8 cellular contexts compared by ENCODE assay signal in genomic region chr19:7673995-7674667, GRCh38. TPM values are rescaled to one million over a fixed set of nuclear protein-coding genes. Genes with fewer than 3 reads are reported as not detected.
DNase-seq lines count a peak whose midpoint lies in the region; ATAC-seq, FAIRE-seq and TF ChIP-seq lines count a peak whose summit lies in the region.

No MANE protein-coding gene starts in this region.

- DNase-seq in DMS114 treated with DMSO at 0.1 percent for 48 hours (lab: John Stamatoyannopoulos, UW; ENCODE audit: unreplicated experiment) (peak; percentile 22), HuH-7.5 (ENCODE audit: low spot score) (peak; percentile 64), RCC 7860 (ENCODE audit: low spot score) (peak; percentile 5), colonic mucosa (peak; percentile 86), lung microvascular endothelial cell (ENCODE audit: low read depth in 2 of 2) (peak; percentile 21 to 58)

- TF ChIP-seq CTCF in colonic mucosa (IDR thresholded peaks at IDR 0.05), result no peak

- no peaks in the 10 kb centered on the region for H3K4me1 ChIP-seq in colonic mucosa

- H3K9ac ChIP-seq in colonic mucosa (ENCODE audit: low read depth in 2 of 2, low read length in 2 of 2), result peak overlapping the region in 1 of 2 donors; percentile 12

- H3K27ac ChIP-seq in colonic mucosa, result no peak overlapping the region

- no peak for FAIRE-seq in RCC 7860 (lab: Jason Lieb, UNC)

- no peak overlapping the region for H3K4me3 ChIP-seq in colonic mucosa

- no peaks in the 10 kb centered on the region for H3K36me3 ChIP-seq in colonic mucosa

- H3K27me3 ChIP-seq in colonic mucosa, result peaks cover 3% of the 10 kb centered on the region

- no peaks in the 10 kb centered on the region for H3K9me3 ChIP-seq in colonic mucosa

- intact Hi-C loops in colonic mucosa (cut with DNase I), result loop anchor here (10.0 kb wide), 1 partner anchor 319 kb away; no protein-coding TSS in a partner anchor

- ATAC-seq in HG02623 (IDR thresholded peaks at IDR 0.05; ENCODE audit: unreplicated experiment) (no peak), HG03025 (IDR thresholded peaks at IDR 0.05; ENCODE audit: low FRiP score, unreplicated experiment) (no peak), GM18873 (IDR thresholded peaks at IDR 0.05; ENCODE audit: low FRiP score, unreplicated experiment) (no peak)

RNA-seq across cellular contexts. Expression of gene MCEMP1, which starts 2.8 kb away (rescaled TPM):
- total RNA-seq in colonic mucosa, result under 1 TPM in 1 of 2 donors, not detected in 1; 0.20 TPM
- total RNA-seq in lung microvascular endothelial cell, result not detected in 2 replicates

RNA-seq across cellular contexts. Expression of gene RETN, which starts 5.3 kb away (rescaled TPM):
- not detected for total RNA-seq in colonic mucosa
- total RNA-seq in lung microvascular endothelial cell, result not detected in 2 replicates

RNA-seq across cellular contexts. Expression of gene TRAPPC5, which starts 6.5 kb away (rescaled TPM):
- total RNA-seq in colonic mucosa, result 100 to 1,000 TPM; 107 to 139 TPM
- total RNA-seq in lung microvascular endothelial cell, result 63.4 and 82.5 TPM in 2 replicates

RNA-seq across cellular contexts. Expression of gene FCER2, which starts 27.8 kb away (rescaled TPM):
- 1 to 10 TPM in 1 of 2 donors, under 1 TPM in 1; 0.35 to 1.3 TPM for total RNA-seq in colonic mucosa
- not detected in 2 replicates for total RNA-seq in lung microvascular endothelial cell

RNA-seq across cellular contexts. Expression of gene STXBP2, which starts 37.2 kb away (rescaled TPM):
- total RNA-seq in colonic mucosa (100 to 1,000 TPM; 166 to 212 TPM), lung microvascular endothelial cell (23.3 and 29.8 TPM in 2 replicates)

Comparison
In these comparisons a context has a peak if more than half of its experiments do, and no peak if none do; other contexts are left out.
1. DNase-seq: peak in every context shown above with its lines; median percentile 86 in colonic mucosa; 64 in HuH-7.5; 40 in lung microvascular endothelial cell; 22 in DMS114 treated with DMSO at 0.1 percent for 48 hours; 5 in RCC 7860.